20 cellular contexts compared by ENCODE assay signal in the genomic region with DNA sequence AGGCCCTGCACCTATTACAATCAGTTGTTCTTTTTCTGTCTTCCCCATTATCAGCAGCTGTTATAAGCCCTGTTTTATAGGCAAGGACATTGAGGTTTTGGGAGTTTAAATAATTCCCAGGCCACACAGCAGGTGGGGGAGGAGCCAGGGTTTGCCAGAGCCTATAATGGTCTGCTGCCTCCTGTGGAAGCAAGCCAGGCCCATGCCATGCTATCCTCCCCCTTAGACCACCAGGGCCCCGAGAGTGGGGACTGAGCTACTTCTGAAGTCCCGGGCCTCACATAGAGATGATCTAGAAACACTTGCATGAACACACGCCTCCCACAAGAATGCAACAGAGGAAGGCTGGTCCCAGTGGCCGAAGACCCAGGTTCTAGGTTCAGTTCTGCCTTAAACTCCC.
A peak's percentile ranks its signal among the peaks of the same experiment; 100 is the strongest.
DNase-seq lines count a peak whose midpoint lies in the region; ATAC-seq and TF ChIP-seq lines count a peak whose summit lies in the region.
"Had no signal": no experiment of that assay in that cellular context is flagged by ENCODE, and none has a peak within 500 bp of the region (broad histone marks: within the 10 kb centered on the region; RNA-seq: fewer than 3 reads in every experiment).

No MANE protein-coding gene starts in this region.

- H3K36me3 ChIP-seq in mesodermal cell (ENCODE audit: control insufficient read depth, insufficient read depth, low read length), result peaks cover 11% of the 10 kb centered on the region
- no peaks in the 10 kb centered on the region for H3K36me3 ChIP-seq in tibial nerve
- H3K36me3 ChIP-seq in ascending aorta, result no peaks in the 10 kb centered on the region
- H3K36me3 ChIP-seq: lower lobe of right lung, Peyer's patch, vagina had no signal

- ATAC-seq in left ventricle myocardium superior, result no peak
- ATAC-seq in left cardiac atrium, result no peak
- ATAC-seq in GM19395 (IDR thresholded peaks at IDR 0.05; ENCODE audit: unreplicated experiment), result no peak

- no peaks in the 10 kb centered on the region for H3K9me3 ChIP-seq in mesodermal cell (ENCODE audit: control insufficient read depth, low read length)
- H3K9me3 ChIP-seq in tibial nerve, result no peaks in the 10 kb centered on the region
- no peaks in the 10 kb centered on the region for H3K9me3 ChIP-seq in ascending aorta
- H3K9me3 ChIP-seq: A549, esophagus muscularis mucosa, heart left ventricle, lower lobe of right lung, mucosa of descending colon, Peyer's patch, testis, vagina had no signal

- intact Hi-C loops in left ventricle myocardium superior (cut with micrococcal nuclease), result loop anchor here (2.0 kb wide), 1 partner anchor 145 kb away; no protein-coding TSS in a partner anchor
- intact Hi-C loops in left cardiac atrium (cut with DNase I), result loop anchor here in 1 of 2 donors (2.0 kb wide), 1 partner anchor 145 kb away; no protein-coding TSS in a partner anchor
- intact Hi-C loops in ascending aorta (cut with DNase I), result loop anchor here (1.0 kb wide), 1 partner anchor 146 kb away; no protein-coding TSS in a partner anchor

- no peak for TF ChIP-seq POLR2A in tibial nerve (IDR thresholded peaks at IDR 0.05)

- 83 to 100% methylated on average over 2 to 3 of the region's 4 CpGs for WGBS in mesodermal cell (ENCODE audit: insufficient coverage in 2 of 2), 2 experiments
- 45 to 70% methylated on average over 4 of the region's 4 CpGs for WGBS in tibial nerve, 2 donors

- H3K27me3 ChIP-seq in tibial nerve, result no peaks in the 10 kb centered on the region
- H3K27me3 ChIP-seq in ascending aorta, result no peaks in the 10 kb centered on the region
- H3K27me3 ChIP-seq: esophagus muscularis mucosa, heart left ventricle, Peyer's patch, testis, vagina had no signal

- no peak for TF ChIP-seq CTCF in tibial nerve (IDR thresholded peaks at IDR 0.05)
- TF ChIP-seq CTCF in ascending aorta (IDR thresholded peaks at IDR 0.05), result no peak

- DNase-seq in left ventricle myocardium superior (peak; percentile 22), left cardiac atrium (no peak), tibial nerve (ENCODE audit: low spot score in 2 of 2) (no peak), ascending aorta (ENCODE audit: low spot score in 2 of 2) (no peak), NCI-H526 (lab: John Stamatoyannopoulos, UW) (no peak)
- DNase-seq: activated gamma-delta T cell, lower lobe of right lung, NCI-H1417 treated with DMSO at 0.1 percent for 48 hours had no signal

- H3K4me3 ChIP-seq in mesodermal cell (ENCODE audit: extremely low read depth, insufficient read depth, low read length, poor library complexity, severe bottlenecking) (no peak overlapping the region), tibial nerve (no peak overlapping the region), ascending aorta (no peak overlapping the region)
- H3K4me3 ChIP-seq: A549, esophagus muscularis mucosa, heart left ventricle, lower lobe of right lung, mucosa of descending colon, Peyer's patch, skin epidermis, testis, vagina had no signal

- H3K27ac ChIP-seq in angular gyrus (ENCODE audit: low read depth, low read length) (peak overlapping the region; percentile 96), mesodermal cell (ENCODE audit: low read depth, low read length, severe bottlenecking) (peak overlapping the region; percentile 51), tibial nerve (peak overlapping the region; percentile 54 to 84 (median 70)), ascending aorta (no peak overlapping the region)
- H3K27ac ChIP-seq: esophagus muscularis mucosa, heart left ventricle, lower lobe of right lung, Peyer's patch, testis, vagina, VCaP had no signal

- peaks cover 54% of the 10 kb centered on the region for H3K4me1 ChIP-seq in mesodermal cell (ENCODE audit: control insufficient read depth, insufficient read depth, low read length, poor library complexity, severe bottlenecking)
- H3K4me1 ChIP-seq in tibial nerve, result peaks cover 0 to 87% (median 38%) of the 10 kb centered on the region in 4 donors
- H3K4me1 ChIP-seq in ascending aorta, result no peaks in the 10 kb centered on the region
- H3K4me1 ChIP-seq: lower lobe of right lung had no signal

- no peak for TF ChIP-seq EP300 in tibial nerve (IDR thresholded peaks at IDR 0.05)

Comparison
In these comparisons a context has a peak if more than half of its experiments do, and no peak if none do; other contexts are left out.
1. H3K27ac ChIP-seq: peak in angular gyrus (single experiment), mesodermal cell (single experiment) and tibial nerve (4 of 4); none in ascending aorta (0 of 2).